9 cellular contexts compared by ENCODE assay signal in genomic region chr10:27743736-27744477, GRCh38. TPM values are rescaled to one million over a fixed set of nuclear protein-coding genes. Genes with fewer than 3 reads are reported as not detected.
A peak's percentile ranks its signal among the peaks of the same experiment; 100 is the strongest.
DNase-seq lines count a peak whose midpoint lies in the region; ATAC-seq and TF ChIP-seq lines count a peak whose summit lies in the region.
"Had no signal": no experiment of that assay in that cellular context is flagged by ENCODE, and none has a peak within 500 bp of the region (broad histone marks: within the 10 kb centered on the region; RNA-seq: fewer than 3 reads in every experiment).

No MANE protein-coding gene starts in this region.

- H3K27ac ChIP-seq in stomach: peak overlapping the region in 4 of 5 donors; percentile 77 to 93 (median 88)

- no peaks in the 10 kb centered on the region for H3K36me3 Mint-ChIP-seq in immature natural killer cell

- H3K4me3 Mint-ChIP-seq in immature natural killer cell: peak overlapping the region; percentile 68 to 88 (median 80)

- intact Hi-C loops in stomach (cut with DNase I; ENCODE audit: low total_unique reads): loop anchor here (5.0 kb wide), 1 partner anchor 433 kb away; no protein-coding TSS in a partner anchor

- DNase-seq in DMS53 (lab: John Stamatoyannopoulos, UW) (peak; percentile 71), DMS53 treated with DMSO at 0.1 percent for 48 hours (lab: John Stamatoyannopoulos, UW; ENCODE audit: unreplicated experiment) (no peak), adipocyte (ENCODE audit: low read depth) (peak; percentile 63), immature natural killer cell (no peak), stomach (no peak), GM19240 (ENCODE audit: insufficient read length, low spot score) (no peak)

- no peak overlapping the region for H3K27ac Mint-ChIP-seq in immature natural killer cell

- H3K4me1 Mint-ChIP-seq in immature natural killer cell: peaks cover 29 to 36% of the 10 kb centered on the region in 2 donors

- no peak for ATAC-seq in GM19395 (IDR thresholded peaks at IDR 0.05; ENCODE audit: unreplicated experiment)
- ATAC-seq in HG03159 (IDR thresholded peaks at IDR 0.05; ENCODE audit: unreplicated experiment): no peak

- H3K4me1 ChIP-seq in adipocyte (ENCODE audit: control insufficient read depth, insufficient read depth, low read length): peaks cover 19% of the 10 kb centered on the region
- H3K4me1 ChIP-seq in stomach: peaks cover 51 to 63% (median 58%) of the 10 kb centered on the region in 4 donors

- peaks cover 25 to 35% (median 34%) of the 10 kb centered on the region in 3 donors for H3K27me3 Mint-ChIP-seq in immature natural killer cell (ENCODE audit: low read depth in 3 of 3)

- no peak for TF ChIP-seq EP300 in stomach (IDR thresholded peaks at IDR 0.05)

- TF ChIP-seq CTCF in stomach (IDR thresholded peaks at IDR 0.05): no peak

- peak overlapping the region; percentile 86 for H3K9ac ChIP-seq in adipocyte (ENCODE audit: low read length)

- H3K4me3 ChIP-seq in adipocyte (ENCODE audit: low read length): peak overlapping the region; percentile 82
- H3K4me3 ChIP-seq in stomach: peak overlapping the region; percentile 60 to 77 (median 72)

- H3K9me3 ChIP-seq in adipocyte (ENCODE audit: control insufficient read depth, low read length) (no peaks in the 10 kb centered on the region), stomach (no peaks in the 10 kb centered on the region)

- TF ChIP-seq POLR2A in stomach (IDR thresholded peaks at IDR 0.05): no peak

- no peaks in the 10 kb centered on the region for H3K9me3 Mint-ChIP-seq in immature natural killer cell

- H3K27me3 ChIP-seq in adipocyte (replicated peaks; ENCODE audit: control insufficient read depth, insufficient read depth, low read length) (peaks cover 47% of the 10 kb centered on the region), stomach (peaks cover 0 to 96% (median 69%) of the 10 kb centered on the region in 3 donors)

- H3K36me3 ChIP-seq in adipocyte (ENCODE audit: control insufficient read depth, insufficient read depth, low read length, severe bottlenecking): no peaks in the 10 kb centered on the region
- H3K36me3 ChIP-seq in stomach: no peaks in the 10 kb centered on the region

- WGBS in stomach, 5 donors: 2% methylated on average over 33 to 43 of the region's 43 CpGs

RNA-seq across cellular contexts. Expression of gene MKX, which starts 1.7 kb away (rescaled TPM):
- not detected for polyA plus RNA-seq in immature natural killer cell
- total RNA-seq in stomach: 10 to 100 TPM in 2 of 5 donors, 1 to 10 TPM in 2, not detected in 1; 1.6 to 24.1 (median 12.2) TPM
- under 1 TPM in 2 of 3 donors, not detected in 1; 0.06 to 0.33 TPM for polyA plus RNA-seq in stomach
- total RNA-seq: SK-MEL-5 had no signal

Comparison
In these comparisons a context has a peak if more than half of its experiments do, and no peak if none do; other contexts are left out.
1. DNase-seq: peak in DMS53 (single experiment) and adipocyte (single experiment); none in DMS53 treated with DMSO at 0.1 percent for 48 hours (single experiment), immature natural killer cell (0 of 3), stomach (single experiment) and GM19240 (single experiment).